ENCODE assay signal across 29 cellular contexts in genomic region chr10:70834448-70835151, GRCh38. TPM values are rescaled to one million over a fixed set of nuclear protein-coding genes. Genes with fewer than 3 reads are reported as not detected.
DNase-seq lines count a peak whose midpoint lies in the region; ATAC-seq, FAIRE-seq and TF ChIP-seq lines count a peak whose summit lies in the region.
"Had no signal": no experiment of that assay in that cellular context is flagged by ENCODE, and none has a peak within 500 bp of the region (broad histone marks: within the 10 kb centered on the region; RNA-seq: fewer than 3 reads in every experiment).

No MANE protein-coding gene starts in this region.

- FAIRE-seq in astrocyte (lab: Jason Lieb, UNC), result no peak
- FAIRE-seq: A204.1 had no signal

- H3K27ac ChIP-seq in astrocyte (ENCODE audit: low read depth, low read length), result peak overlapping the region; percentile 90
- H3K27ac ChIP-seq in osteoblast (ENCODE audit: low read depth, low read length), result peak overlapping the region; percentile 96
- H3K27ac ChIP-seq: dorsolateral prefrontal cortex, left ventricle myocardium inferior, neutrophil, vagina, WERI-Rb-1 had no signal

- H3K36me3 Mint-ChIP-seq in activated CD4-positive, alpha-beta T cell treated with anti-CD3 and anti-CD28 coated beads, Interleukin-2, amount 10 ng/mL, durations not matched to agents 24 days and 14 days (ENCODE audit: low read depth), result peaks cover 43% of the 10 kb centered on the region
- H3K36me3 Mint-ChIP-seq in activated CD4-positive, alpha-beta T cell treated with anti-CD3 and anti-CD28 coated beads, Interleukin-2, amount 10 ng/mL, durations not matched to agents 7 days and 5 days (ENCODE audit: low read depth), result peaks cover 17% of the 10 kb centered on the region
- peaks cover 10% of the 10 kb centered on the region for H3K36me3 Mint-ChIP-seq in astrocyte (ENCODE audit: low read depth, unreplicated experiment)

- no peak for TF ChIP-seq CTCF in astrocyte (IDR thresholded peaks at IDR 0.05; ENCODE audit: insufficient read depth, low read depth, low read length)
- no peak for TF ChIP-seq CTCF in osteoblast (IDR thresholded peaks at IDR 0.05; ENCODE audit: extremely low read depth, low read depth, low read length)

- H3K4me1 ChIP-seq in astrocyte (ENCODE audit: insufficient read depth, low read length) (peaks cover 56% of the 10 kb centered on the region), osteoblast (ENCODE audit: insufficient read depth, low read length) (peaks cover 70% of the 10 kb centered on the region)

- no peak for ATAC-seq in GM18867 (IDR thresholded peaks at IDR 0.05; ENCODE audit: unreplicated experiment)
- ATAC-seq: heart left ventricle, mucosa of descending colon, Right ventricle myocardium inferior had no signal

- peaks cover 9% of the 10 kb centered on the region for H3K9me3 Mint-ChIP-seq in activated CD4-positive, alpha-beta T cell treated with anti-CD3 and anti-CD28 coated beads, Interleukin-2, amount 10 ng/mL, durations not matched to agents 24 days and 14 days
- peaks cover 7% of the 10 kb centered on the region for H3K9me3 Mint-ChIP-seq in activated CD4-positive, alpha-beta T cell treated with anti-CD3 and anti-CD28 coated beads, Interleukin-2, amount 10 ng/mL, durations not matched to agents 7 days and 5 days
- H3K9me3 Mint-ChIP-seq in astrocyte (ENCODE audit: unreplicated experiment), result no peaks in the 10 kb centered on the region

- H3K36me3 ChIP-seq in astrocyte (ENCODE audit: insufficient read depth, low read length), result no peaks in the 10 kb centered on the region
- peaks cover 8% of the 10 kb centered on the region for H3K36me3 ChIP-seq in osteoblast (ENCODE audit: insufficient read depth, low read length)
- H3K36me3 ChIP-seq: adrenal gland, neutrophil, vagina had no signal

- no peak for DNase-seq in activated CD4-positive, alpha-beta T cell treated with anti-CD3 and anti-CD28 coated beads, Interleukin-2, amount 10 ng/mL, durations not matched to agents 24 days and 14 days
- no peak for DNase-seq in activated CD4-positive, alpha-beta T cell treated with anti-CD3 and anti-CD28 coated beads, Interleukin-2, amount 10 ng/mL, durations not matched to agents 7 days and 5 days
- DNase-seq in Kasumi-1 (lab: John Stamatoyannopoulos, UW) (peak; percentile 68 to 69), astrocyte (ENCODE audit: low read depth) (no peak), osteoblast (ENCODE audit: insufficient read length, low spot score, missing footprints) (no peak), T-helper 1 cell (no peak)
- no peak for DNase-seq in effector CD8-positive, alpha-beta T cell (lab: John Stamatoyannopoulos, UW)
- DNase-seq: activated CD8-positive, alpha-beta memory T cell treated with anti-CD3 and anti-CD28 coated beads for 24 hours; adrenal gland; Calu3; dorsolateral prefrontal cortex; HCEC 1CT; heart left ventricle; Karpas-422; left ventricle myocardium inferior; mucosa of descending colon; NCI-H2107; NCI-H524 treated with DMSO at 0.1 percent for 48 hours; retina; stimulated activated CD4-positive, alpha-beta T cell treated with anti-CD3 and anti-CD28 coated beads, Interleukin-15, amount 100 ng/mL, for 24 hours; WERI-Rb-1 had no signal

- H4K20me1 ChIP-seq in astrocyte (ENCODE audit: insufficient read depth, low read length) (peaks cover 7% of the 10 kb centered on the region), osteoblast (ENCODE audit: insufficient read depth, low read length) (no peaks in the 10 kb centered on the region)

- peak overlapping the region; percentile 68 for H3K4me3 Mint-ChIP-seq in activated CD4-positive, alpha-beta T cell treated with anti-CD3 and anti-CD28 coated beads, Interleukin-2, amount 10 ng/mL, durations not matched to agents 24 days and 14 days
- H3K4me3 Mint-ChIP-seq in activated CD4-positive, alpha-beta T cell treated with anti-CD3 and anti-CD28 coated beads, Interleukin-2, amount 10 ng/mL, durations not matched to agents 7 days and 5 days, result no peak overlapping the region
- no peak overlapping the region for H3K4me3 Mint-ChIP-seq in astrocyte (ENCODE audit: unreplicated experiment)

- no peaks in the 10 kb centered on the region for H3K27me3 ChIP-seq in astrocyte (ENCODE audit: insufficient read depth, low read length)
- no peaks in the 10 kb centered on the region for H3K27me3 ChIP-seq in osteoblast (ENCODE audit: insufficient read depth, low read length)
- H3K27me3 ChIP-seq: adrenal gland, dorsolateral prefrontal cortex, heart left ventricle, neutrophil, vagina had no signal

- POLR2A ChIA-PET in activated CD4-positive, alpha-beta T cell treated with anti-CD3 and anti-CD28 coated beads, Interleukin-2, amount 10 ng/mL, durations not matched to agents 7 days and 5 days (lab: Charles Lee), result no interaction called here

- no peaks in the 10 kb centered on the region for H3K9me3 ChIP-seq in astrocyte (ENCODE audit: insufficient read depth, low read depth, low read length)
- no peaks in the 10 kb centered on the region for H3K9me3 ChIP-seq in osteoblast (ENCODE audit: low read depth, low read length)
- H3K9me3 ChIP-seq: adrenal gland, mucosa of descending colon, neutrophil, vagina had no signal

- H2AFZ ChIP-seq in astrocyte (ENCODE audit: low read depth, low read length), result no peak overlapping the region
- H2AFZ ChIP-seq in osteoblast (ENCODE audit: low read length), result no peak overlapping the region

- peak overlapping the region; percentile 73 for H3K4me2 ChIP-seq in astrocyte (ENCODE audit: low read length)
- no peak overlapping the region for H3K4me2 ChIP-seq in osteoblast (ENCODE audit: insufficient read depth, low read length)

- peak overlapping the region; percentile 86 for H3K27ac Mint-ChIP-seq in activated CD4-positive, alpha-beta T cell treated with anti-CD3 and anti-CD28 coated beads, Interleukin-2, amount 10 ng/mL, durations not matched to agents 24 days and 14 days
- no peak overlapping the region for H3K27ac Mint-ChIP-seq in activated CD4-positive, alpha-beta T cell treated with anti-CD3 and anti-CD28 coated beads, Interleukin-2, amount 10 ng/mL, durations not matched to agents 7 days and 5 days
- peak overlapping the region; percentile 98 for H3K27ac Mint-ChIP-seq in astrocyte (ENCODE audit: unreplicated experiment)

- H3K9ac ChIP-seq in astrocyte (ENCODE audit: low read length), result peak overlapping the region; percentile 76

- peaks cover 44% of the 10 kb centered on the region for H3K4me1 Mint-ChIP-seq in activated CD4-positive, alpha-beta T cell treated with anti-CD3 and anti-CD28 coated beads, Interleukin-2, amount 10 ng/mL, durations not matched to agents 24 days and 14 days
- H3K4me1 Mint-ChIP-seq in activated CD4-positive, alpha-beta T cell treated with anti-CD3 and anti-CD28 coated beads, Interleukin-2, amount 10 ng/mL, durations not matched to agents 7 days and 5 days, result peaks cover 22% of the 10 kb centered on the region
- peaks cover 66% of the 10 kb centered on the region for H3K4me1 Mint-ChIP-seq in astrocyte (ENCODE audit: low read depth, unreplicated experiment)

- H3K27me3 Mint-ChIP-seq in activated CD4-positive, alpha-beta T cell treated with anti-CD3 and anti-CD28 coated beads, Interleukin-2, amount 10 ng/mL, durations not matched to agents 24 days and 14 days, result no peaks in the 10 kb centered on the region
- no peaks in the 10 kb centered on the region for H3K27me3 Mint-ChIP-seq in activated CD4-positive, alpha-beta T cell treated with anti-CD3 and anti-CD28 coated beads, Interleukin-2, amount 10 ng/mL, durations not matched to agents 7 days and 5 days
- H3K27me3 Mint-ChIP-seq in astrocyte (ENCODE audit: low read depth, unreplicated experiment), result no peaks in the 10 kb centered on the region

- H3K4me3 ChIP-seq in astrocyte (ENCODE audit: insufficient read depth, low read depth, low read length), result no peak overlapping the region
- H3K4me3 ChIP-seq in osteoblast (ENCODE audit: insufficient read depth, low read length), result no peak overlapping the region
- H3K4me3 ChIP-seq: adrenal gland, dorsolateral prefrontal cortex, heart left ventricle, left ventricle myocardium inferior, mucosa of descending colon, vagina had no signal

- peaks cover 69% of the 10 kb centered on the region for H3K79me2 ChIP-seq in astrocyte (ENCODE audit: insufficient read depth, low read length)
- peaks cover 46% of the 10 kb centered on the region for H3K79me2 ChIP-seq in osteoblast (ENCODE audit: insufficient read depth, low read length)

- intact Hi-C loops in activated CD4-positive, alpha-beta T cell treated with anti-CD3 and anti-CD28 coated beads, Interleukin-2, amount 10 ng/mL, durations not matched to agents 24 days and 14 days (cut with micrococcal nuclease), result loop anchor here (5.0 kb wide), 1 partner anchor 257 kb away; no protein-coding TSS in a partner anchor

- CTCF ChIA-PET in activated CD4-positive, alpha-beta T cell treated with anti-CD3 and anti-CD28 coated beads, Interleukin-2, amount 10 ng/mL, durations not matched to agents 7 days and 5 days (lab: Charles Lee), result interaction anchor here (0.9 to 1.5 kb wide), 2 partner anchors 10 to 46 kb away, joined by 3 to 5 read pairs; no protein-coding TSS in a partner anchor

RNA-seq across cellular contexts. Expression of gene SGPL1, which starts 18.9 kb away (rescaled TPM):
- 94.0 and 98.9 TPM in 2 replicates for total RNA-seq in activated CD4-positive, alpha-beta T cell treated with anti-CD3 and anti-CD28 coated beads, Interleukin-2, amount 10 ng/mL, durations not matched to agents 24 days and 14 days
- total RNA-seq in activated CD4-positive, alpha-beta T cell treated with anti-CD3 and anti-CD28 coated beads, Interleukin-2, amount 10 ng/mL, durations not matched to agents 7 days and 5 days, result 10 to 100 TPM; 19.7 to 22.3 TPM
- total RNA-seq in astrocyte (101 and 108 TPM in 2 replicates), osteoblast (46.6 and 47.4 TPM in 2 replicates)

RNA-seq across cellular contexts. Expression of gene TBATA, which starts 49.4 kb away (rescaled TPM):
- not detected in 2 replicates for total RNA-seq in activated CD4-positive, alpha-beta T cell treated with anti-CD3 and anti-CD28 coated beads, Interleukin-2, amount 10 ng/mL, durations not matched to agents 24 days and 14 days
- total RNA-seq in activated CD4-positive, alpha-beta T cell treated with anti-CD3 and anti-CD28 coated beads, Interleukin-2, amount 10 ng/mL, durations not matched to agents 7 days and 5 days, result not detected
- total RNA-seq in astrocyte (not detected in 2 replicates), osteoblast (not detected in 2 replicates)
- total RNA-seq: adrenal gland; Calu3; dorsolateral prefrontal cortex; heart left ventricle; HT-29; left ventricle myocardium inferior; mucosa of descending colon; Right ventricle myocardium inferior; T-helper 1 cell treated with Interleukin-12 subunit alpha and Interleukin-12 subunit beta and Interleukin-4 antibody, amounts not matched to agents 30 ng/mL and 1 ng/mL, for 36 hours; temporal lobe; vagina had no signal

RNA-seq across cellular contexts. Expression of gene PCBD1, which starts 53.8 kb away (rescaled TPM):
- total RNA-seq in activated CD4-positive, alpha-beta T cell treated with anti-CD3 and anti-CD28 coated beads, Interleukin-2, amount 10 ng/mL, durations not matched to agents 24 days and 14 days, result 63.2 and 67.7 TPM in 2 replicates
- total RNA-seq in activated CD4-positive, alpha-beta T cell treated with anti-CD3 and anti-CD28 coated beads, Interleukin-2, amount 10 ng/mL, durations not matched to agents 7 days and 5 days, result 10 to 100 TPM; 21.4 to 21.8 TPM
- total RNA-seq in astrocyte (48.5 and 54.6 TPM in 2 replicates), osteoblast (19.9 and 21.8 TPM in 2 replicates)

Comparison
In these comparisons a context has a peak if more than half of its experiments do, and no peak if none do; other contexts are left out.
1. DNase-seq: peak in Kasumi-1 (2 of 2); none in activated CD4-positive, alpha-beta T cell treated with anti-CD3 and anti-CD28 coated beads, Interleukin-2, amount 10 ng/mL, durations not matched to agents 24 days and 14 days (single experiment), activated CD4-positive, alpha-beta T cell treated with anti-CD3 and anti-CD28 coated beads, Interleukin-2, amount 10 ng/mL, durations not matched to agents 7 days and 5 days (single experiment), astrocyte (single experiment), osteoblast (single experiment), effector CD8-positive, alpha-beta T cell (single experiment) and T-helper 1 cell (0 of 5).